9 cellular contexts compared by ENCODE assay signal in the genomic region with DNA sequence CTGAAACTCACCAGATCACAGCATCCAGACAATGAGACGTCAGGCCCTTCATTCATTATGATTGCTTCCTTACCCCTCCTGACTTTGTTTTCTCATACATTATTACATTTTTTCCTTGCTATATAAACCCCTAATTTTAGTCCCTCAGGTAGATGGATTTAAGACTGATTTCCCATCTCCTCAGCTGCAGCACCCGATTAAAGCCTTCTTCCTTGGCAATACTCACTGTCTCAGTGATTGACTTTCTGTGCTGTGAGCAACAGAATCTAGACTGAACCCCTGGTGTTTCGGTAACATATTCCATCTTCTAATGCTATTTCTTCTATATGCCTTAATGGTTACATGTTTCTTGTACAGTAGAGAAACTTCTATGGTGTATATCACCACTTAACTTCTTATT.
"Had no signal": no experiment of that assay in that cellular context is flagged by ENCODE, and none has a peak within 500 bp of the region (broad histone marks: within the 10 kb centered on the region; RNA-seq: fewer than 3 reads in every experiment).

No MANE protein-coding gene starts in this region.

- H3K27ac ChIP-seq: GM23248, HL-60, KMS-11 had no signal

- H3K36me3 ChIP-seq: HAP-1 had no signal

- H3K9ac ChIP-seq: GM23248, KMS-11 had no signal

- DNase-seq: GM23248, GOT3, H7, HFFc6, IMR-90, KBM-7 had no signal

- H3K27ac Mint-ChIP-seq: HFFc6 had no signal

- H3K4me3 Mint-ChIP-seq: HFFc6 had no signal

- H3K4me1 ChIP-seq: HAP-1 had no signal

- H3K4me3 ChIP-seq: GM23248, HAP-1 had no signal
